Comparison of ENCODE assay signal across 38 cellular contexts in genomic region chr6:12943549-12943948, GRCh38.
"Had no signal": no experiment of that assay in that cellular context is flagged by ENCODE, and none has a peak within 500 bp of the region (broad histone marks: within the 10 kb centered on the region; RNA-seq: fewer than 3 reads in every experiment).

No MANE protein-coding gene starts in this region.

- H3K9me3 ChIP-seq: adrenal gland, ascending aorta, body of pancreas, breast epithelium had no signal

- H3K4me3 Mint-ChIP-seq: activated naive CD4-positive, alpha-beta T cell treated with anti-CD3 and anti-CD28 coated beads for 36 hours; activated naive CD4-positive, alpha-beta T cell treated with anti-CD3 and anti-CD28 coated beads, Interleukin-2, amount 10 ng/mL, durations not matched to agents 7 days and 5 days; activated naive CD4-positive, alpha-beta T cell treated with anti-CD3 and anti-CD28 coated beads, Interleukin-2, amount 50 U/mL, for 24 hours; activated naive CD8-positive, alpha-beta T cell; activated naive CD8-positive, alpha-beta T cell treated with anti-CD3 and anti-CD28 coated beads for 36 hours; activated naive CD8-positive, alpha-beta T cell treated with anti-CD3 and anti-CD28 coated beads, Interleukin-2, amount 10 ng/mL, durations not matched to agents 7 days and 5 days; activated naive CD8-positive, alpha-beta T cell treated with anti-CD3 and anti-CD28 coated beads, Interleukin-2, amount 50 U/mL, for 24 hours; activated T-cell treated with anti-CD3 and anti-CD28 coated beads, Interleukin-2, amount 50 U/mL, for 24 hours; activated T-cell treated with anti-CD3 and anti-CD28 coated beads, Interleukin-2, amount 50 U/mL, for 4 hours; activated T-cell treated with anti-CD3 and anti-CD28 coated beads, Interleukin-2, amount 50 U/mL, for 72 hours; activated T-helper 1 cell treated with anti-CD3 and anti-CD28 coated beads, Interleukin-12 subunit alpha, Interleukin-12 subunit beta, Interleukin-2, Interleukin-4 antibody, amounts not matched to agents 30 ng/mL and 10 ng/mL and 1 ng/mL, durations not matched to agents 14 hours and 24 hours and 36 hours; activated T-helper 17 cell treated with anti-CD3 and anti-CD28 coated beads, Interleukin-2, amount 50 U/mL, for 72 hours; brain; central memory CD8-positive, alpha-beta T cell had no signal

- H3K36me3 Mint-ChIP-seq: activated naive CD4-positive, alpha-beta T cell treated with anti-CD3 and anti-CD28 coated beads, Interleukin-2, amount 10 ng/mL, durations not matched to agents 7 days and 5 days; activated naive CD4-positive, alpha-beta T cell treated with anti-CD3 and anti-CD28 coated beads, Interleukin-2, amount 50 U/mL, for 24 hours; activated naive CD4-positive, alpha-beta T cell treated with anti-CD3 and anti-CD28 coated beads, Interleukin-2, amount 50 U/mL, for 72 hours; activated naive CD8-positive, alpha-beta T cell; activated naive CD8-positive, alpha-beta T cell treated with anti-CD3 and anti-CD28 coated beads for 36 hours; activated naive CD8-positive, alpha-beta T cell treated with anti-CD3 and anti-CD28 coated beads, Interleukin-2, amount 10 ng/mL, durations not matched to agents 7 days and 5 days had no signal

- H3K27me3 ChIP-seq: adrenal gland, ascending aorta, body of pancreas, brain microvascular endothelial cell, breast epithelium, cardiac muscle cell had no signal

- H3K27ac ChIP-seq: adrenal gland, ascending aorta, body of pancreas, brain microvascular endothelial cell, breast epithelium, cardiac muscle cell had no signal

- ATAC-seq: activated naive CD4-positive, alpha-beta T cell treated with anti-CD3 and anti-CD28 coated beads, Interleukin-2, amount 50 U/mL, for 72 hours; activated naive CD8-positive, alpha-beta T cell treated with anti-CD3 and anti-CD28 coated beads, Interleukin-2, amount 50 U/mL, for 24 hours; activated T-cell treated with anti-CD3 and anti-CD28 coated beads, Interleukin-2, amount 50 U/mL, for 4 hours; activated T-cell treated with anti-CD3 and anti-CD28 coated beads, Interleukin-2, amount 50 U/mL, for 72 hours; activated T-helper 17 cell treated with anti-CD3 and anti-CD28 coated beads, Interleukin-2, amount 50 U/mL, for 72 hours; body of pancreas had no signal

- H3K27me3 Mint-ChIP-seq: activated naive CD8-positive, alpha-beta T cell treated with anti-CD3 and anti-CD28 coated beads, Interleukin-2, amount 50 U/mL, for 24 hours had no signal

- H3K9me3 Mint-ChIP-seq: activated naive CD4-positive, alpha-beta T cell treated with anti-CD3 and anti-CD28 coated beads for 36 hours; activated naive CD4-positive, alpha-beta T cell treated with anti-CD3 and anti-CD28 coated beads, Interleukin-2, amount 10 ng/mL, durations not matched to agents 7 days and 5 days; activated naive CD4-positive, alpha-beta T cell treated with anti-CD3 and anti-CD28 coated beads, Interleukin-2, amount 50 U/mL, for 24 hours; activated naive CD4-positive, alpha-beta T cell treated with anti-CD3 and anti-CD28 coated beads, Interleukin-2, amount 50 U/mL, for 72 hours; activated naive CD8-positive, alpha-beta T cell treated with anti-CD3 and anti-CD28 coated beads for 36 hours; activated naive CD8-positive, alpha-beta T cell treated with anti-CD3 and anti-CD28 coated beads, Interleukin-2, amount 50 U/mL, for 24 hours; activated T-cell treated with anti-CD3 and anti-CD28 coated beads, Interleukin-2, amount 50 U/mL, for 24 hours; activated T-cell treated with anti-CD3 and anti-CD28 coated beads, Interleukin-2, amount 50 U/mL, for 4 hours; activated T-helper 17 cell treated with anti-CD3 and anti-CD28 coated beads, Interleukin-2, amount 50 U/mL, for 72 hours; activated T-helper 2 cell treated with anti-CD3 and anti-CD28 coated beads, Interferon-gamma antibody, Interleukin-2, Interleukin-4, amounts not matched to agents 10 μg/mL and 5 μg/mL and 100 μg/mL, durations not matched to agents 14 hours and 24 hours and 36 hours; brain; central memory CD8-positive, alpha-beta T cell had no signal

- H3K4me1 ChIP-seq: ascending aorta, body of pancreas, breast epithelium had no signal

- H3K4me3 ChIP-seq: adrenal gland, ascending aorta, body of pancreas, breast epithelium, cardiac muscle cell had no signal

- H3K27ac Mint-ChIP-seq: activated naive CD4-positive, alpha-beta T cell treated with anti-CD3 and anti-CD28 coated beads for 36 hours; activated naive CD4-positive, alpha-beta T cell treated with anti-CD3 and anti-CD28 coated beads, Interleukin-2, amount 10 ng/mL, durations not matched to agents 7 days and 5 days; activated naive CD4-positive, alpha-beta T cell treated with anti-CD3 and anti-CD28 coated beads, Interleukin-2, amount 50 U/mL, for 24 hours; activated naive CD4-positive, alpha-beta T cell treated with anti-CD3 and anti-CD28 coated beads, Interleukin-2, amount 50 U/mL, for 72 hours; activated naive CD8-positive, alpha-beta T cell; activated naive CD8-positive, alpha-beta T cell treated with anti-CD3 and anti-CD28 coated beads for 36 hours; activated naive CD8-positive, alpha-beta T cell treated with anti-CD3 and anti-CD28 coated beads, Interleukin-2, amount 10 ng/mL, durations not matched to agents 7 days and 5 days; activated naive CD8-positive, alpha-beta T cell treated with anti-CD3 and anti-CD28 coated beads, Interleukin-2, amount 50 U/mL, for 24 hours; activated T-cell treated with anti-CD3 and anti-CD28 coated beads, Interleukin-2, amount 50 U/mL, for 24 hours; activated T-cell treated with anti-CD3 and anti-CD28 coated beads, Interleukin-2, amount 50 U/mL, for 72 hours; activated T-helper 1 cell treated with anti-CD3 and anti-CD28 coated beads, Interleukin-12 subunit alpha, Interleukin-12 subunit beta, Interleukin-2, Interleukin-4 antibody, amounts not matched to agents 30 ng/mL and 10 ng/mL and 1 ng/mL, durations not matched to agents 14 hours and 24 hours and 36 hours; activated T-helper 17 cell treated with anti-CD3 and anti-CD28 coated beads, Interleukin-2, amount 50 U/mL, for 72 hours; activated T-helper 2 cell treated with anti-CD3 and anti-CD28 coated beads, Interferon-gamma antibody, Interleukin-2, Interleukin-4, amounts not matched to agents 10 μg/mL and 5 μg/mL and 100 μg/mL, durations not matched to agents 14 hours and 24 hours and 36 hours; brain had no signal

- DNase-seq: activated effector memory CD4-positive, alpha-beta T cell treated with anti-CD3 and anti-CD28 coated beads, Interleukin-2, amount 50 U/mL, for 16 hours; activated effector memory CD4-positive, alpha-beta T cell treated with Interleukin-2 at 50 U/mL for 16 hours; activated gamma-delta T cell; activated gamma-delta T cell treated with Interleukin-2 at 50 U/mL for 16 hours; activated naive CD4-positive, alpha-beta T cell; activated naive CD4-positive, alpha-beta T cell treated with anti-CD3 and anti-CD28 coated beads for 36 hours; activated naive CD4-positive, alpha-beta T cell treated with anti-CD3 and anti-CD28 coated beads, Interleukin-2, amount 10 ng/mL, durations not matched to agents 7 days and 5 days; activated naive CD4-positive, alpha-beta T cell treated with anti-CD3 and anti-CD28 coated beads, Interleukin-2, amount 50 U/mL, for 16 hours; activated naive CD4-positive, alpha-beta T cell treated with Interleukin-2 at 50 U/mL for 16 hours; activated naive CD8-positive, alpha-beta T cell treated with anti-CD3 and anti-CD28 coated beads for 36 hours; activated naive CD8-positive, alpha-beta T cell treated with anti-CD3 and anti-CD28 coated beads, Interleukin-2, amount 10 ng/mL, durations not matched to agents 7 days and 5 days; activated naive CD8-positive, alpha-beta T cell treated with anti-CD3 and anti-CD28 coated beads, Interleukin-2, amount 50 U/mL, for 24 hours; activated T-cell treated with anti-CD3 and anti-CD28 coated beads, Interleukin-2, amount 50 U/mL, for 1 hour; activated T-cell treated with anti-CD3 and anti-CD28 coated beads, Interleukin-2, amount 50 U/mL, for 24 hours; activated T-cell treated with anti-CD3 and anti-CD28 coated beads, Interleukin-2, amount 50 U/mL, for 4 hours; activated T-cell treated with anti-CD3 and anti-CD28 coated beads, Interleukin-2, amount 50 U/mL, for 48 hours; activated T-cell treated with anti-CD3 and anti-CD28 coated beads, Interleukin-2, amount 50 U/mL, for 72 hours; adrenal gland; amniotic stem cell; amygdala; anterior cingulate cortex; aorta; body of pancreas; brain microvascular endothelial cell; caudate nucleus; central memory CD4-positive, alpha-beta T cell; cerebellar nuclear complex had no signal

- H3K36me3 ChIP-seq: adrenal gland, ascending aorta, brain microvascular endothelial cell, breast epithelium, cardiac muscle cell had no signal
